ENCODE assay signal across 11 cellular contexts in genomic region chr5:10528056-10528816, GRCh38. TPM values are rescaled to one million over a fixed set of nuclear protein-coding genes. Genes with fewer than 3 reads are reported as not detected.
DNase-seq lines count a peak whose midpoint lies in the region; ATAC-seq, FAIRE-seq and TF ChIP-seq lines count a peak whose summit lies in the region.
"Had no signal": no experiment of that assay in that cellular context is flagged by ENCODE, and none has a peak within 500 bp of the region (broad histone marks: within the 10 kb centered on the region; RNA-seq: fewer than 3 reads in every experiment).

No MANE protein-coding gene starts in this region.

- H2BK15ac ChIP-seq in H1 (ENCODE audit: low read length): no peak overlapping the region

- no peak overlapping the region for H4K8ac ChIP-seq in H1 (ENCODE audit: extremely low read depth, insufficient read depth, low read length)

- H2BK120ac ChIP-seq in H1 (replicated peaks; ENCODE audit: low read depth, low read length): peak overlapping the region; percentile 77

- H3K4me2 ChIP-seq in H1 (ENCODE audit: insufficient read depth in 1 of 2, low read depth in 2 of 2, low read length in 2 of 2): no peak overlapping the region

- no peak overlapping the region for H3K23ac ChIP-seq in H1 (ENCODE audit: insufficient read length)

- H3K4ac ChIP-seq in H1 (replicated peaks; ENCODE audit: insufficient read length, low read depth, low read length): no peak overlapping the region

- no peaks in the 10 kb centered on the region for H3K9me3 ChIP-seq in H1 (ENCODE audit: insufficient read depth in 2 of 2, low read depth in 1 of 2, low read length in 1 of 2)

- ATAC-seq in stimulated activated naive CD8-positive, alpha-beta T cell treated with anti-CD3 and anti-CD28 coated beads, Interleukin-15, amount 100 ng/mL, for 72 hours: no peak
- ATAC-seq in GM18873 (IDR thresholded peaks at IDR 0.05; ENCODE audit: low FRiP score, unreplicated experiment): no peak
- ATAC-seq: T-helper 17 cell had no signal

- no peak overlapping the region for H3K14ac ChIP-seq in H1 (ENCODE audit: insufficient read length)

- no peak overlapping the region for H4K5ac ChIP-seq in H1 (ENCODE audit: insufficient read length, low read depth, low read length)

- no peak for DNase-seq in stimulated activated naive CD8-positive, alpha-beta T cell treated with anti-CD3 and anti-CD28 coated beads, Interleukin-15, amount 100 ng/mL, for 72 hours
- DNase-seq in NCI-H69 (lab: John Stamatoyannopoulos, UW): peak; percentile 93
- no peak for DNase-seq in H1 (ENCODE audit: low read depth in 1 of 2, low spot score in 2 of 2)
- no peak for DNase-seq in ureter (ENCODE audit: low spot score)
- no peak for DNase-seq in cerebellum (ENCODE audit: low spot score)
- no peak for DNase-seq in NCI-H2196 treated with DMSO at 0.1 percent for 48 hours (lab: John Stamatoyannopoulos, UW; ENCODE audit: unreplicated experiment)
- DNase-seq: stimulated activated CD8-positive, alpha-beta memory T cell treated with anti-CD3 and anti-CD28 coated beads, Interleukin-4, amount 100 ng/mL, for 48 hours; T-helper 17 cell had no signal

- peak; percentile 8 to 26 (median 19); a peak in 3 of 4 replicates for TF ChIP-seq CTCF in H1 (IDR thresholded peaks at IDR 0.05; ENCODE audit: control extremely low read depth in 1 of 3, insufficient read depth in 1 of 3, low read depth in 1 of 3, low read length in 3 of 3)

- H3K36me3 Mint-ChIP-seq in stimulated activated naive CD8-positive, alpha-beta T cell treated with anti-CD3 and anti-CD28 coated beads, Interleukin-15, Interleukin-2, amounts not matched to agents 100 ng/mL and 50 ng/mL, for 24 hours (ENCODE audit: low read depth): no peaks in the 10 kb centered on the region
- H3K36me3 Mint-ChIP-seq: activated naive CD8-positive, alpha-beta T cell had no signal

- peak in 1 of 2 experiments; percentile 39; a peak in 3 of 4 replicates for TF ChIP-seq RAD21 in H1 (IDR thresholded peaks at IDR 0.05 in 1 of 2, conservative IDR thresholded peaks at IDR 0.05 in 1 of 2; ENCODE audit: low read depth in 2 of 2, low read length in 2 of 2)

- H3K56ac ChIP-seq in H1 (replicated peaks; ENCODE audit: insufficient read length, low read depth, low read length): no peak overlapping the region

- no peak for FAIRE-seq in H1 (lab: Jason Lieb, UNC)

- no peaks in the 10 kb centered on the region for H3K79me1 ChIP-seq in H1 (ENCODE audit: low read depth, low read length)

- peaks cover 0 to 5% (median 3%) of the 10 kb centered on the region in 4 experiments; a peak in 4 of 7 replicates for H3K4me1 ChIP-seq in H1 (replicated peaks in 1 of 4; ENCODE audit: control insufficient read depth in 3 of 4, insufficient read depth in 4 of 4, low read length in 3 of 4)

- H3K23me2 ChIP-seq in H1 (ENCODE audit: low read depth, low read length): peaks cover 2% of the 10 kb centered on the region; the same call in 1 of the 2 replicates

- no peak overlapping the region for H3K4me3 Mint-ChIP-seq in stimulated activated naive CD8-positive, alpha-beta T cell treated with anti-CD3 and anti-CD28 coated beads, Interleukin-15, Interleukin-2, amounts not matched to agents 100 ng/mL and 50 ng/mL, for 24 hours
- no peak overlapping the region for H3K4me3 Mint-ChIP-seq in stimulated activated naive CD8-positive, alpha-beta T cell treated with anti-CD3 and anti-CD28 coated beads, Interleukin-15, amount 100 ng/mL, for 72 hours
- H3K4me3 Mint-ChIP-seq: activated naive CD8-positive, alpha-beta T cell; T-helper 17 cell had no signal

- H2BK20ac ChIP-seq in H1 (ENCODE audit: low read length): 0 out of 2 replicates have a peak overlapping the region, but pooled peaks have one; percentile 48

- H3K4me3 ChIP-seq in H1 (ENCODE audit: extremely low read depth in 1 of 4, insufficient read depth in 2 of 4, low read depth in 3 of 4, low read length in 4 of 4): no peak overlapping the region

- H3K36me3 ChIP-seq in H1 (ENCODE audit: control insufficient read depth in 2 of 4, insufficient read depth in 4 of 4, low read length in 3 of 4): no peaks in the 10 kb centered on the region

- H3K79me2 ChIP-seq in H1 (ENCODE audit: control insufficient read depth in 1 of 2, insufficient read depth in 2 of 2, low read length in 2 of 2): no peaks in the 10 kb centered on the region

- peak overlapping the region; percentile 3 for H4K91ac ChIP-seq in H1 (replicated peaks; ENCODE audit: insufficient read length, low read length)

- POLR2A ChIA-PET in H1 (lab: Charles Lee; ENCODE audit: partially characterized antibody): no interaction called here

- no peak for TF ChIP-seq POLR2A in H1 (IDR thresholded peaks at IDR 0.05; ENCODE audit: control extremely low read depth in 1 of 2, low read depth in 2 of 2, low read length in 2 of 2)

- no peak overlapping the region for H2AK5ac ChIP-seq in H1 (ENCODE audit: low read depth, low read length)

- no peaks in the 10 kb centered on the region for H3K4me1 Mint-ChIP-seq in stimulated activated naive CD8-positive, alpha-beta T cell treated with anti-CD3 and anti-CD28 coated beads, Interleukin-15, Interleukin-2, amounts not matched to agents 100 ng/mL and 50 ng/mL, for 24 hours (ENCODE audit: low read depth)
- H3K4me1 Mint-ChIP-seq in stimulated activated naive CD8-positive, alpha-beta T cell treated with anti-CD3 and anti-CD28 coated beads, Interleukin-15, amount 100 ng/mL, for 72 hours: peaks cover 7% of the 10 kb centered on the region

- peak overlapping the region; percentile 68 for H3K27ac Mint-ChIP-seq in stimulated activated naive CD8-positive, alpha-beta T cell treated with anti-CD3 and anti-CD28 coated beads, Interleukin-15, Interleukin-2, amounts not matched to agents 100 ng/mL and 50 ng/mL, for 24 hours
- peak overlapping the region in 1 of 2 donors; percentile 38 for H3K27ac Mint-ChIP-seq in stimulated activated naive CD8-positive, alpha-beta T cell treated with anti-CD3 and anti-CD28 coated beads, Interleukin-15, amount 100 ng/mL, for 72 hours
- H3K27ac Mint-ChIP-seq: activated naive CD8-positive, alpha-beta T cell; T-helper 17 cell had no signal

- 0 out of 2 replicates have a peak overlapping the region, but pooled peaks have one; percentile 26 for H3K18ac ChIP-seq in H1 (ENCODE audit: extremely low read depth, low read length)

- no peak for TF ChIP-seq EP300 in H1 (IDR thresholded peaks at IDR 0.05; ENCODE audit: borderline replicate concordance in 1 of 2, low read depth in 2 of 2, low read length in 2 of 2)

- H4K20me1 ChIP-seq in H1 (replicated peaks in 1 of 2; ENCODE audit: control insufficient read depth in 1 of 2, insufficient read depth in 2 of 2, low read length in 2 of 2): peaks cover 0 to 2% of the 10 kb centered on the region in 2 experiments

- H3K9me3 Mint-ChIP-seq in stimulated activated naive CD8-positive, alpha-beta T cell treated with anti-CD3 and anti-CD28 coated beads, Interleukin-15, Interleukin-2, amounts not matched to agents 100 ng/mL and 50 ng/mL, for 24 hours: no peaks in the 10 kb centered on the region
- peaks cover 0 to 3% of the 10 kb centered on the region in 2 donors for H3K9me3 Mint-ChIP-seq in stimulated activated naive CD8-positive, alpha-beta T cell treated with anti-CD3 and anti-CD28 coated beads, Interleukin-15, amount 100 ng/mL, for 72 hours

- no peak overlapping the region for H2BK12ac ChIP-seq in H1 (ENCODE audit: low read depth, low read length)

- peaks cover 11% of the 10 kb centered on the region for H3K27me3 Mint-ChIP-seq in stimulated activated naive CD8-positive, alpha-beta T cell treated with anti-CD3 and anti-CD28 coated beads, Interleukin-15, Interleukin-2, amounts not matched to agents 100 ng/mL and 50 ng/mL, for 24 hours
- peaks cover 29% of the 10 kb centered on the region for H3K27me3 Mint-ChIP-seq in stimulated activated naive CD8-positive, alpha-beta T cell treated with anti-CD3 and anti-CD28 coated beads, Interleukin-15, amount 100 ng/mL, for 72 hours

- no peak overlapping the region for H3K9ac ChIP-seq in H1 (replicated peaks in 1 of 4; ENCODE audit: extremely low read depth in 1 of 4, low read depth in 3 of 4, low read length in 3 of 4)

- CTCF ChIA-PET in H1 (lab: Charles Lee; ENCODE audit: partially characterized antibody): interaction anchor here (0.6 to 2.3 kb wide), 13 partner anchors 9 to 228 kb away, joined by 3 to 12 read pairs (median 3); no protein-coding TSS in a partner anchor

- H3K27me3 ChIP-seq in H1 (replicated peaks in 1 of 4; ENCODE audit: control insufficient read depth in 3 of 4, extremely low read depth in 1 of 4, insufficient read depth in 3 of 4, low read length in 3 of 4): no peaks in the 10 kb centered on the region; a peak in 1 of 7 replicates

- 74% methylated on average over 9 of the region's 9 CpGs; no CpG with 5 or more reads in 1 of the 2 experiments for WGBS in H1 (ENCODE audit: extremely low coverage in 1 of 2, insufficient coverage in 1 of 2, insufficient read length in 1 of 2, insufficient replicate concordance in 2 of 2, low coverage in 1 of 2, low lambda C conversion rate in 2 of 2, missing lambda C conversion rate in 1 of 2), 2 experiments

- peak overlapping the region; percentile 85; the same call in 1 of the 2 replicates for H2BK5ac ChIP-seq in H1 (ENCODE audit: low read depth, low read length)

- H2AFZ ChIP-seq in H1 (ENCODE audit: low read length): no peak overlapping the region

- H3K27ac ChIP-seq in H1 (ENCODE audit: low read depth, low read length): no peak overlapping the region

TF ChIP-seq in H1, 55 proteins besides CTCF, POLR2A, EP300 and RAD21:
- TF ChIP-seq SIX5 (IDR thresholded peaks at IDR 0.05; ENCODE audit: low read depth, low read length): no peak
- no peak for TF ChIP-seq CREB1 (IDR thresholded peaks at IDR 0.05)

RNA-seq across cellular contexts. Expression of gene ANKRD33B, which starts 35.6 kb away (rescaled TPM):
- 20.5 and 20.6 TPM in 2 replicates for total RNA-seq in H1 (2021; fragmentation: NEBNext Ultra II Directional; extraction: Animal tissue kit (Norgen Biotek cat#: 25700))
- 6.9 and 7.1 TPM in 2 replicates for polyA plus RNA-seq in H1 (2011; rRNA removed)
- polyA plus RNA-seq in H1 (2011; cell fraction: cytosol; rRNA removed): 5.4 TPM
- polyA plus RNA-seq in H1 (2011; cell fraction: nucleus; rRNA removed): 10.9 TPM
- polyA plus RNA-seq in H1 (2012, experiment 1 of 2): 8.6 to 11.9 TPM (median 11.1 TPM) in 4 replicates
- polyA plus RNA-seq in H1 (2012, experiment 2 of 2): 2.7 TPM
- polyA plus RNA-seq in H1 (2013, experiment 1 of 2): 6.4 TPM
- 6.4 TPM for polyA plus RNA-seq in H1 (2013, experiment 2 of 2)
- 25.2 and 26.2 TPM in 2 replicates for polyA minus RNA-seq in H1 (2011; rRNA and poly(A)+ RNA removed)
- 16.0 TPM for polyA minus RNA-seq in H1 (2011; cell fraction: cytosol; rRNA and poly(A)+ RNA removed)
- 15.9 TPM for polyA minus RNA-seq in H1 (2011; cell fraction: nucleus; rRNA and poly(A)+ RNA removed)
- total RNA-seq in ureter (3.3 TPM), cerebellum (6.9 TPM)
